ENCODE assay signal across 1 cellular context in the genomic region with DNA sequence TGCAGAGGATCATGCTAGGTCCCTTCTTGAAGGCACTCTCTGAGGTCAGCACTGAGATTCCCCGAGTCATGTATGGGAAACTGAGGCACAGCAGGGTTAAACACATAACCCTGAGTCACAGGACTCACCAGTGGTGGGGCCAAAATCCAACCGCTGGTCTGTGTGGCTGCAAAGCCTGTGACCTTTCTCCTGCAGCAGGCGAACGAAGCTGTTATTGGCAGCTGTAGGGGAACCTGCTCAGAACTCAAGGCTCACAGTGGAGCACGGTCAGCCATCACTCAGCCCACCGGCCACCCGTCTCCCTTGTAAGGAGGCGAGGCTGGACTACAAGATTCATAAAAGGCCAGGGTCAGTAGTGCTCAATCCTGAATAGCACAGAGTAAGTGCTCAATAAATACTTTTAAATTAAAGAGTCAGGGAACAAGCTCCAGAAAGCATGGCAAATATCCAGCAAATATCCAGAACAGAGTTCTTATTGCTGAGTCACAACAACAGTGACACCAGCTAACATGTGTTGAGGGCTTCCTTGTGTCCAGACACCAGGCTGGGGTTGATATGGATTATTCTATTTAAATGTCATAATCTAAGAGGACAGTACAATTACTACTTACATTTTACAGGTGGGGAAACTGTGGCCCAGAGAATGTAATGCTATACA.
TF ChIP-seq lines count a peak whose summit lies in the region.

No MANE protein-coding gene starts in this region.

TF ChIP-seq in H1, 55 proteins besides CTCF, POLR2A, EP300 and RAD21 (continued from another document):
- no peak for TF ChIP-seq CHD7 (IDR thresholded peaks at IDR 0.05; ENCODE audit: insufficient replicate concordance, low read length)
- no peak for TF ChIP-seq ZNF274 (IDR thresholded peaks at IDR 0.05; ENCODE audit: borderline replicate concordance, extremely low read depth, low read length)
- no peak for TF ChIP-seq RBBP5 (IDR thresholded peaks at IDR 0.05; ENCODE audit: borderline replicate concordance, low read depth, low read length)
- TF ChIP-seq TEAD4 (IDR thresholded peaks at IDR 0.05; ENCODE audit: low read depth, low read length): no peak
- no peak for TF ChIP-seq CHD1 (IDR thresholded peaks at IDR 0.05; ENCODE audit: low read depth, low read length)
- no peak for TF ChIP-seq KDM4A (IDR thresholded peaks at IDR 0.05; ENCODE audit: low read depth, low read length, severe bottlenecking)
